ENCODE assay signal across 20 cellular contexts in genomic region chr14:36818794-36819384, GRCh38.
DNase-seq lines count a peak whose midpoint lies in the region; ATAC-seq and TF ChIP-seq lines count a peak whose summit lies in the region.
"Had no signal": no experiment of that assay in that cellular context is flagged by ENCODE, and none has a peak within 500 bp of the region (broad histone marks: within the 10 kb centered on the region; RNA-seq: fewer than 3 reads in every experiment).

No MANE protein-coding gene starts in this region.

- H3K27me3 Mint-ChIP-seq in stimulated activated naive CD8-positive, alpha-beta T cell treated with anti-CD3 and anti-CD28 coated beads, Interleukin-15, amount 100 ng/mL, for 72 hours, result no peaks in the 10 kb centered on the region
- H3K27me3 Mint-ChIP-seq: effector memory CD8-positive, alpha-beta T cell had no signal

- H3K36me3 ChIP-seq in uterus, result no peaks in the 10 kb centered on the region
- H3K36me3 ChIP-seq: stomach had no signal

- H3K27ac Mint-ChIP-seq in stimulated activated naive CD8-positive, alpha-beta T cell treated with anti-CD3 and anti-CD28 coated beads, Interleukin-15, amount 100 ng/mL, for 72 hours, result no peak overlapping the region
- H3K27ac Mint-ChIP-seq: effector memory CD8-positive, alpha-beta T cell; natural killer cell had no signal

- H3K9me3 ChIP-seq in uterus, result no peaks in the 10 kb centered on the region
- H3K9me3 ChIP-seq: psoas muscle, stomach had no signal

- TF ChIP-seq POLR2A in uterus (IDR thresholded peaks at IDR 0.05), result no peak

- H3K4me1 Mint-ChIP-seq in stimulated activated naive CD8-positive, alpha-beta T cell treated with anti-CD3 and anti-CD28 coated beads, Interleukin-15, amount 100 ng/mL, for 72 hours, result no peaks in the 10 kb centered on the region
- H3K4me1 Mint-ChIP-seq: natural killer cell had no signal

- ATAC-seq in stimulated activated naive CD8-positive, alpha-beta T cell treated with anti-CD3 and anti-CD28 coated beads, Interleukin-15, amount 100 ng/mL, for 72 hours, result no peak
- ATAC-seq in GM19351 (IDR thresholded peaks at IDR 0.05; ENCODE audit: unreplicated experiment), result no peak
- ATAC-seq: effector memory CD8-positive, alpha-beta T cell; left ventricle myocardium superior; natural killer cell; psoas muscle had no signal

- no peak for TF ChIP-seq CTCF in uterus (IDR thresholded peaks at IDR 0.05)

- intact Hi-C loops in uterus (cut with DNase I; ENCODE audit: low total_unique reads), result no loop called here

- no peak overlapping the region for H3K27ac ChIP-seq in uterus
- H3K27ac ChIP-seq: psoas muscle, stomach had no signal

- H3K4me3 Mint-ChIP-seq in stimulated activated naive CD8-positive, alpha-beta T cell treated with anti-CD3 and anti-CD28 coated beads, Interleukin-15, amount 100 ng/mL, for 72 hours, result no peak overlapping the region
- H3K4me3 Mint-ChIP-seq: effector memory CD8-positive, alpha-beta T cell; natural killer cell had no signal

- DNase-seq in GM04503 (ENCODE audit: low read depth), result peak; percentile 53
- peak; percentile 65 for DNase-seq in NCI-H69 (lab: John Stamatoyannopoulos, UW)
- DNase-seq in dedifferentiated amniotic fluid mesenchymal stem cell (ENCODE audit: extremely low spot score), result peak; percentile 58
- peak; percentile 23 for DNase-seq in non-pigmented ciliary epithelial cell (ENCODE audit: low read depth)
- no peak for DNase-seq in stimulated activated naive CD8-positive, alpha-beta T cell treated with anti-CD3 and anti-CD28 coated beads, Interleukin-15, amount 100 ng/mL, for 72 hours
- no peak for DNase-seq in uterus
- DNase-seq in ecto neural progenitor cell (ENCODE audit: low spot score), result no peak
- DNase-seq: activated CD4-positive, CD25-positive, alpha-beta regulatory T cell treated with anti-CD3 and anti-CD28 coated beads, Interleukin-2, amount 50 U/mL, for 72 hours; activated gamma-delta T cell treated with Interleukin-2 at 50 U/mL for 16 hours; effector memory CD8-positive, alpha-beta T cell; foreskin melanocyte; left ventricle myocardium superior; natural killer cell; NCI-H1048; psoas muscle; SHP77 treated with DMSO at 0.1 percent for 48 hours; stimulated activated CD4-positive, alpha-beta T cell treated with anti-CD3 and anti-CD28 coated beads, Interleukin-15, amount 100 ng/mL, for 24 hours; stomach; T-helper 2 cell had no signal

- no peaks in the 10 kb centered on the region for H3K27me3 ChIP-seq in uterus
- H3K27me3 ChIP-seq: stomach had no signal

- no peaks in the 10 kb centered on the region for H3K4me1 ChIP-seq in uterus
- H3K4me1 ChIP-seq: psoas muscle, stomach had no signal

- no peak overlapping the region for H3K4me3 ChIP-seq in uterus
- H3K4me3 ChIP-seq: psoas muscle, stomach had no signal

- H3K9me3 Mint-ChIP-seq in stimulated activated naive CD8-positive, alpha-beta T cell treated with anti-CD3 and anti-CD28 coated beads, Interleukin-15, amount 100 ng/mL, for 72 hours, result peaks cover 7 to 10% of the 10 kb centered on the region in 2 donors

Comparison
In these comparisons a context has a peak if more than half of its experiments do, and no peak if none do; other contexts are left out.
1. DNase-seq: peak in GM04503 (single experiment), NCI-H69 (single experiment), dedifferentiated amniotic fluid mesenchymal stem cell (single experiment) and non-pigmented ciliary epithelial cell (single experiment); none in stimulated activated naive CD8-positive, alpha-beta T cell treated with anti-CD3 and anti-CD28 coated beads, Interleukin-15, amount 100 ng/mL, for 72 hours (0 of 2), uterus (0 of 2) and ecto neural progenitor cell (single experiment).